In genomic region chr12:47155457-47156166, GRCh38 we compare ENCODE assay signal across 11 cellular contexts.
DNase-seq lines count a peak whose midpoint lies in the region; ATAC-seq and TF ChIP-seq lines count a peak whose summit lies in the region.
"Had no signal": no experiment of that assay in that cellular context is flagged by ENCODE, and none has a peak within 500 bp of the region (broad histone marks: within the 10 kb centered on the region; RNA-seq: fewer than 3 reads in every experiment).

No MANE protein-coding gene starts in this region.

- BruUV-seq in IMR-90 (replicated peaks; lab: Mats Ljungman, UMichigan), result no TSS peak

- H4K8ac ChIP-seq in IMR-90 (ENCODE audit: low read depth in 2 of 2, low read length in 2 of 2), result peak overlapping the region; percentile 32 to 78; a peak in 3 of 4 replicates
- H4K8ac ChIP-seq in mesenchymal stem cell (ENCODE audit: low read length), result no peak overlapping the region

- CTCF ChIA-PET in CD4-positive, alpha-beta memory T cell (lab: Charles Lee; ENCODE audit: partially characterized antibody), result interaction anchor here (0.9 to 2.0 kb wide), 4 partner anchors 9 to 123 kb away, joined by 3 to 5 read pairs (median 4); no protein-coding TSS in a partner anchor
- CTCF ChIA-PET in IMR-90 (lab: Yijun Ruan, JAX), result interaction anchor here (0.8 kb wide), 1 partner anchor 10 kb away, joined by 3 read pairs; no protein-coding TSS in a partner anchor

- H3K27ac Mint-ChIP-seq in CD4-positive, alpha-beta memory T cell, result peak overlapping the region; percentile 28 to 93 (median 75)

- peak overlapping the region; percentile 91 for H2BK20ac ChIP-seq in IMR-90 (ENCODE audit: low read depth, low read length)

- no peak overlapping the region for H3K4me3 ChIP-seq in CD4-positive, alpha-beta memory T cell (ENCODE audit: low read length in 2 of 2)
- H3K4me3 ChIP-seq in IMR-90 (ENCODE audit: insufficient read depth, low read depth, low read length) (no peak overlapping the region), brain microvascular endothelial cell (ENCODE audit: low read depth, low read length) (no peak overlapping the region), mesenchymal stem cell (ENCODE audit: insufficient read depth in 1 of 2, low read depth in 1 of 2, low read length in 2 of 2) (no peak overlapping the region)
- H3K4me3 ChIP-seq: colonic mucosa had no signal

- H2AFZ ChIP-seq in IMR-90 (replicated peaks; ENCODE audit: low read length, poor library complexity) (no peak overlapping the region), mesenchymal stem cell (ENCODE audit: low read depth, low read length) (no peak overlapping the region)

- no peak for TF ChIP-seq POLR2A in IMR-90 (IDR thresholded peaks at IDR 0.05; ENCODE audit: low read depth, low read length)

- H3K4me2 ChIP-seq in IMR-90 (ENCODE audit: low read depth, low read length) (peak overlapping the region; percentile 31; the same call in 1 of the 2 replicates), mesenchymal stem cell (ENCODE audit: low read length, poor library complexity, severe bottlenecking) (no peak overlapping the region)

- no peaks in the 10 kb centered on the region; a peak in 1 of 4 replicates for H3K79me1 ChIP-seq in IMR-90 (ENCODE audit: low read depth in 1 of 2, low read length in 2 of 2)
- no peaks in the 10 kb centered on the region for H3K79me1 ChIP-seq in mesenchymal stem cell (replicated peaks; ENCODE audit: low read length, poor library complexity, severe bottlenecking)

- H2AK5ac ChIP-seq in IMR-90 (ENCODE audit: low read depth, low read length) (peak overlapping the region; percentile 54; the same call in 1 of the 2 replicates), mesenchymal stem cell (ENCODE audit: low read length, severe bottlenecking) (no peak overlapping the region)

- H3K36me3 Mint-ChIP-seq in CD4-positive, alpha-beta memory T cell, result peaks cover 15 to 28% of the 10 kb centered on the region in 2 donors

- peak overlapping the region; percentile 37 for H2BK5ac ChIP-seq in IMR-90 (ENCODE audit: low read depth, low read length, poor library complexity, severe bottlenecking)
- no peak overlapping the region for H2BK5ac ChIP-seq in mesenchymal stem cell (ENCODE audit: low read depth, low read length, poor library complexity, severe bottlenecking)

- peaks cover 29% of the 10 kb centered on the region for H3K4me1 ChIP-seq in CD4-positive, alpha-beta memory T cell (ENCODE audit: insufficient read depth, low read length)
- H3K4me1 ChIP-seq in IMR-90 (ENCODE audit: control insufficient read depth, insufficient read depth, low read length) (peaks cover 8% of the 10 kb centered on the region), mesenchymal stem cell (ENCODE audit: control insufficient read depth, insufficient read depth, low read depth, low read length) (peaks cover 3% of the 10 kb centered on the region)
- H3K4me1 ChIP-seq: colonic mucosa had no signal

- no peak overlapping the region for H2AK9ac ChIP-seq in IMR-90 (replicated peaks; ENCODE audit: low read depth, low read length, poor library complexity)

- peak overlapping the region; percentile 89; the same call in 1 of the 2 replicates for H4K5ac ChIP-seq in IMR-90 (ENCODE audit: low read depth, low read length)

- H2BK120ac ChIP-seq in IMR-90 (ENCODE audit: low read depth, low read length) (peak overlapping the region; percentile 91), mesenchymal stem cell (ENCODE audit: low read depth, low read length) (no peak overlapping the region)

- no peak overlapping the region for H3K56ac ChIP-seq in IMR-90 (ENCODE audit: extremely low read depth, insufficient read depth, low read length)

- no peak overlapping the region for H2BK12ac ChIP-seq in mesenchymal stem cell (ENCODE audit: low read length in 2 of 2)

- POLR2A ChIA-PET in CD4-positive, alpha-beta memory T cell (lab: Charles Lee; ENCODE audit: partially characterized antibody), result interaction anchor here (0.8 to 2.5 kb wide), 8 partner anchors 10 to 85 kb away, joined by 3 to 13 read pairs (median 3); partner anchors contain the start of genes AMIGO2 and PCED1B
- POLR2A ChIA-PET in IMR-90 (lab: Charles Lee; ENCODE audit: unreplicated experiment), result no interaction called here

- WGBS in IMR-90 (ENCODE audit: extremely low coverage in 2 of 2, insufficient read length in 1 of 2), 2 experiments, result no CpG with 5 or more reads among the region's 3 CpGs
- WGBS in mesenchymal stem cell, result 100% methylated on average over 1 of the region's 3 CpGs

- ATAC-seq in IMR-90 (ENCODE audit: low read depth), result peak; percentile 64; the same call in 1 of the 2 replicates
- ATAC-seq in GM18909 (IDR thresholded peaks at IDR 0.05; ENCODE audit: poor library complexity, unreplicated experiment), result no peak
- ATAC-seq in GM19328 (IDR thresholded peaks at IDR 0.05; ENCODE audit: unreplicated experiment), result no peak

- no peak for TF ChIP-seq RAD21 in IMR-90 (IDR thresholded peaks at IDR 0.05; ENCODE audit: low read length)

- H3K4ac ChIP-seq in IMR-90 (ENCODE audit: low read depth, low read length), result peak overlapping the region; percentile 57; the same call in 1 of the 2 replicates
- H3K4ac ChIP-seq in mesenchymal stem cell (ENCODE audit: low read depth in 1 of 2, low read length in 2 of 2), result no peak overlapping the region

- H3K27ac ChIP-seq in CD4-positive, alpha-beta memory T cell (ENCODE audit: low read depth, low read length), result no peak overlapping the region
- H3K27ac ChIP-seq in IMR-90 (ENCODE audit: insufficient read depth, low read length), result peak overlapping the region; percentile 65; the same call in 1 of the 2 replicates
- peak overlapping the region; percentile 72 for H3K27ac ChIP-seq in brain microvascular endothelial cell
- H3K27ac ChIP-seq in mesenchymal stem cell (ENCODE audit: low read length, poor library complexity, severe bottlenecking), result no peak overlapping the region
- H3K27ac ChIP-seq: colonic mucosa had no signal

- H3K9me1 ChIP-seq in IMR-90 (ENCODE audit: insufficient read depth, low read length), result peaks cover 6% of the 10 kb centered on the region

- intact Hi-C loops in CD4-positive, alpha-beta memory T cell (cut with micrococcal nuclease), result loop anchor here (5.0 kb wide), 2 partner anchors 37 to 57 kb away; no protein-coding TSS in a partner anchor
- intact Hi-C loops in IMR-90 (cut with micrococcal nuclease), result no loop called here

- peak overlapping the region; percentile 69; the same call in 1 of the 3 replicates for H2BK15ac ChIP-seq in IMR-90 (ENCODE audit: low read depth, low read length)
- H2BK15ac ChIP-seq in mesenchymal stem cell (ENCODE audit: low read depth, poor library complexity, severe bottlenecking), result no peak overlapping the region

- H3K18ac ChIP-seq in IMR-90 (ENCODE audit: low read depth, low read length), result peak overlapping the region; percentile 93; the same call in 1 of the 2 replicates
- peak overlapping the region in 1 of 2 experiments; percentile 40 for H3K18ac ChIP-seq in mesenchymal stem cell (ENCODE audit: low read depth in 1 of 2, low read length in 2 of 2)

- no peaks in the 10 kb centered on the region for H3K9me3 ChIP-seq in CD4-positive, alpha-beta memory T cell (ENCODE audit: control insufficient read depth in 1 of 2, low read length in 2 of 2)
- no peaks in the 10 kb centered on the region; the same call in 1 of the 2 replicates for H3K9me3 ChIP-seq in IMR-90 (ENCODE audit: control insufficient read depth, insufficient read depth, low read length)
- peaks cover 9% of the 10 kb centered on the region for H3K9me3 ChIP-seq in mesenchymal stem cell (ENCODE audit: control insufficient read depth, low read length)
- H3K9me3 ChIP-seq: colonic mucosa had no signal

- dilution Hi-C loops in IMR-90 (cut with HindIII; ENCODE audit: low sequenced_read_pairs, unreplicated experiment), result no loop called here

- H3K27me3 Mint-ChIP-seq in CD4-positive, alpha-beta memory T cell, result no peaks in the 10 kb centered on the region

- H3K23ac ChIP-seq in IMR-90 (ENCODE audit: low read depth, low read length) (peak overlapping the region; percentile 31), mesenchymal stem cell (ENCODE audit: low read length in 2 of 2) (no peak overlapping the region)

- peaks cover 0 to 13% (median 5%) of the 10 kb centered on the region in 8 donors for H3K9me3 Mint-ChIP-seq in CD4-positive, alpha-beta memory T cell

- H3K36me3 ChIP-seq in CD4-positive, alpha-beta memory T cell (ENCODE audit: insufficient read depth, low read length), result no peaks in the 10 kb centered on the region
- H3K36me3 ChIP-seq in IMR-90 (ENCODE audit: control insufficient read depth, insufficient read depth, low read length), result no peaks in the 10 kb centered on the region
- H3K36me3 ChIP-seq in brain microvascular endothelial cell (replicated peaks), result no peaks in the 10 kb centered on the region
- H3K36me3 ChIP-seq in mesenchymal stem cell (ENCODE audit: control insufficient read depth in 1 of 2, insufficient read depth in 2 of 2, low read depth in 1 of 2, low read length in 2 of 2), result no peaks in the 10 kb centered on the region
- H3K36me3 ChIP-seq: colonic mucosa had no signal

- no peaks in the 10 kb centered on the region for H3K27me3 ChIP-seq in CD4-positive, alpha-beta memory T cell (ENCODE audit: insufficient read depth, low read length)
- H3K27me3 ChIP-seq in IMR-90 (ENCODE audit: control insufficient read depth, insufficient read depth, low read length), result no peaks in the 10 kb centered on the region
- no peaks in the 10 kb centered on the region for H3K27me3 ChIP-seq in brain microvascular endothelial cell (replicated peaks)
- H3K27me3 ChIP-seq in mesenchymal stem cell (ENCODE audit: control insufficient read depth in 1 of 2, insufficient read depth in 1 of 2, low read length in 2 of 2), result no peaks in the 10 kb centered on the region
- H3K27me3 ChIP-seq: colonic mucosa had no signal

- H4K20me1 ChIP-seq in IMR-90 (ENCODE audit: insufficient read depth, low read length), result no peaks in the 10 kb centered on the region

- peaks cover 29 to 50% (median 41%) of the 10 kb centered on the region in 4 donors for H3K4me1 Mint-ChIP-seq in CD4-positive, alpha-beta memory T cell

- in situ Hi-C loops in IMR-90 (cut with MboI; ENCODE audit: low sequenced_read_pairs), result no loop called here
- in situ Hi-C loops in brain microvascular endothelial cell (cut with HindIII; ENCODE audit: low pct_ligation_motif_present, low sequenced_read_pairs), result no loop called here

- peak in 4 of 5 donors; percentile 5 to 24 (median 10) for DNase-seq in CD4-positive, alpha-beta memory T cell
- DNase-seq in IMR-90 (peak; percentile 70), brain microvascular endothelial cell (peak; percentile 43), mesenchymal stem cell (peak; percentile 82), NCI-H446 (lab: John Stamatoyannopoulos, UW) (no peak), 8988T (no peak)
- DNase-seq: colonic mucosa, EL, NCI-H1694 had no signal

- H3K4me3 Mint-ChIP-seq in CD4-positive, alpha-beta memory T cell, result no peak overlapping the region

- H4K91ac ChIP-seq in IMR-90 (ENCODE audit: insufficient read depth, low read depth, low read length), result peak overlapping the region; percentile 83; the same call in 1 of the 2 replicates
- H4K91ac ChIP-seq in mesenchymal stem cell (ENCODE audit: low read length), result no peak overlapping the region

- peak overlapping the region; percentile 61 for H3K14ac ChIP-seq in IMR-90 (replicated peaks; ENCODE audit: low read depth, low read length)
- no peak overlapping the region for H3K14ac ChIP-seq in mesenchymal stem cell (ENCODE audit: low read length in 2 of 2)

- H3K9ac ChIP-seq in IMR-90 (ENCODE audit: low read depth, low read length), result no peak overlapping the region
- no peak overlapping the region for H3K9ac ChIP-seq in mesenchymal stem cell (ENCODE audit: low read length)

- TF ChIP-seq CTCF in IMR-90 (conservative IDR thresholded peaks at IDR 0.05; ENCODE audit: low read depth, low read length), result no peak
- no peak for TF ChIP-seq CTCF in brain microvascular endothelial cell (IDR thresholded peaks at IDR 0.05; ENCODE audit: low read depth, low read length, missing control alignments)

Comparison
In these comparisons a context has a peak if more than half of its experiments do, and no peak if none do; other contexts are left out.
1. DNase-seq: peak in CD4-positive, alpha-beta memory T cell (4 of 5), IMR-90 (single experiment), brain microvascular endothelial cell (single experiment) and mesenchymal stem cell (single experiment); none in NCI-H446 (0 of 2) and 8988T (single experiment).
2. H3K27ac ChIP-seq: peak in IMR-90 (single experiment) and brain microvascular endothelial cell (single experiment); none in CD4-positive, alpha-beta memory T cell (single experiment) and mesenchymal stem cell (single experiment).